Comparison of ENCODE assay signal across 8 cellular contexts in genomic region chr13:51451467-51452390, GRCh38. TPM values are rescaled to one million over a fixed set of nuclear protein-coding genes. Genes with fewer than 3 reads are reported as not detected.
A peak's percentile ranks its signal among the peaks of the same experiment; 100 is the strongest.
DNase-seq lines count a peak whose midpoint lies in the region; ATAC-seq, FAIRE-seq and TF ChIP-seq lines count a peak whose summit lies in the region.

No MANE protein-coding gene starts in this region.

- H3K4me3 ChIP-seq in A549 (peak overlapping the region; percentile 100), colonic mucosa (peak overlapping the region; percentile 76)

- no peak for TF ChIP-seq EP300 in A549 (IDR thresholded peaks at IDR 0.05)

- intact Hi-C loops in colonic mucosa (cut with DNase I) = no loop called here

- H3K9me3 ChIP-seq in A549 (no peaks in the 10 kb centered on the region), colonic mucosa (no peaks in the 10 kb centered on the region)

- TF ChIP-seq CTCF in A549 (IDR thresholded peaks at IDR 0.05) = no peak
- no peak for TF ChIP-seq CTCF in colonic mucosa (IDR thresholded peaks at IDR 0.05)

- CTCF ChIA-PET in A549 (lab: Yijun Ruan, JAX) = interaction anchor here (1.3 kb wide), 2 partner anchors 134 to 346 kb away, joined by 3 to 4 read pairs; no protein-coding TSS in a partner anchor

- POLR2A ChIA-PET in A549 (lab: Yijun Ruan, JAX) = interaction anchor here (0.7 to 3.8 kb wide), 8 partner anchors 73 to 280 kb away, joined by 3 to 43 read pairs (median 30); partner anchors contain the start of gene WDFY2

- ATAC-seq in A549 (peak; percentile 46 to 48), GM18858 (IDR thresholded peaks at IDR 0.05; ENCODE audit: unreplicated experiment) (peak; percentile 25), HG03097 (IDR thresholded peaks at IDR 0.05; ENCODE audit: low FRiP score, unreplicated experiment) (peak; percentile 28), left lobe of liver (peak; percentile 40)

- H3K4me1 ChIP-seq in A549 (peaks cover 31% of the 10 kb centered on the region), colonic mucosa (peaks cover 8% of the 10 kb centered on the region)

- H3K27ac ChIP-seq in A549 (peak overlapping the region; percentile 100), colonic mucosa (peak overlapping the region; percentile 97)

- no peak for FAIRE-seq in A549 (lab: Jason Lieb, UNC)

- TF ChIP-seq RAD21 in A549 (conservative IDR thresholded peaks at IDR 0.05 in 1 of 2, IDR thresholded peaks at IDR 0.05 in 1 of 2) = no peak; a peak in 1 of 5 replicates

- under 1% methylated on average over 23 of the region's 99 CpGs for WGBS in A549 (ENCODE audit: missing lambda C conversion rate)

- peak overlapping the region; percentile 97 to 99 for H3K9ac ChIP-seq in colonic mucosa (ENCODE audit: low read depth in 2 of 2, low read length in 2 of 2)

- peaks cover 7% of the 10 kb centered on the region for H3K36me3 ChIP-seq in colonic mucosa

- H3K27me3 ChIP-seq in colonic mucosa = no peaks in the 10 kb centered on the region

- H3K4me2 ChIP-seq in A549 = peak overlapping the region; percentile 91

- TF ChIP-seq POLR2A in A549 (IDR thresholded peaks at IDR 0.05; ENCODE audit: low read length) = peak; percentile 50

- peak; percentile 41 to 72 for DNase-seq in A549 (ENCODE audit: low read depth in 1 of 2, low spot score in 1 of 2)
- DNase-seq in NCI-H446 treated with DMSO at 0.1 percent for 48 hours (lab: John Stamatoyannopoulos, UW) = peak; percentile 26
- DNase-seq in activated CD4-positive, alpha-beta T cell treated with anti-CD3 and anti-CD28 coated beads for 48 hours = peak; percentile 86
- DNase-seq in colonic mucosa = peak; percentile 77
- DNase-seq in left lobe of liver (ENCODE audit: low spot score) = peak; percentile 84
- DNase-seq in stimulated activated CD4-positive, alpha-beta T cell treated with anti-CD3 and anti-CD28 coated beads, Interleukin-2, amount 100 ng/mL, for 24 hours = peak; percentile 79 to 80

TF ChIP-seq in A549, 52 proteins besides CTCF, POLR2A, EP300 and RAD21:
- TF ChIP-seq JUN (IDR thresholded peaks at IDR 0.05) (peak in 1 of 2 experiments; percentile 63; a peak in 2 of 5 replicates), CHD4 (IDR thresholded peaks at IDR 0.05; ENCODE audit: borderline replicate concordance) (no peak), MAX (IDR thresholded peaks at IDR 0.05) (0 out of 2 replicates have a peak, but pooled peaks have one; percentile 10), PHF8 (IDR thresholded peaks at IDR 0.05; ENCODE audit: borderline replicate concordance, low read depth) (no peak)
TF ChIP-seq in A549: peak in this region for 2.

RNA-seq across cellular contexts. Expression of gene INTS6, which starts 1.1 kb away (rescaled TPM):
- polyA plus RNA-seq in A549 (2011; rRNA removed) (37.1 and 42.6 TPM in 2 replicates), A549 (2017; fragmentation: RNase III; extraction: RNeasy Plus Mini Kit Qiagen cat#74134 plus additional on column Dnase treatment) (11.5 to 12.6 TPM (median 12.1 TPM) in 3 replicates)
- polyA plus RNA-seq in A549 (2012; cell fraction: cytosol; rRNA removed) = 5.1 and 5.3 TPM in 2 replicates
- 4.8 and 5.6 TPM in 2 replicates for polyA plus RNA-seq in A549 (2012; cell fraction: nucleus; rRNA removed)
- 41.2 and 43.5 TPM in 2 replicates for polyA minus RNA-seq in A549 (2011; rRNA and poly(A)+ RNA removed)
- total RNA-seq in colonic mucosa (10 to 100 TPM; 30.8 to 32.3 TPM), left lobe of liver (20.6 TPM)

Comparison
In these comparisons a context has a peak if more than half of its experiments do, and no peak if none do; other contexts are left out.
1. Peak in every context shown above with its lines: DNase-seq, ATAC-seq, H3K4me3 ChIP-seq and H3K27ac ChIP-seq.
2. DNase-seq: peak in every context shown above with its lines; median percentile 86 in activated CD4-positive, alpha-beta T cell treated with anti-CD3 and anti-CD28 coated beads for 48 hours; 84 in left lobe of liver; 80 in stimulated activated CD4-positive, alpha-beta T cell treated with anti-CD3 and anti-CD28 coated beads, Interleukin-2, amount 100 ng/mL, for 24 hours; 77 in colonic mucosa; 56 in A549; 26 in NCI-H446 treated with DMSO at 0.1 percent for 48 hours.